21 cellular contexts compared by ENCODE assay signal in the genomic region with DNA sequence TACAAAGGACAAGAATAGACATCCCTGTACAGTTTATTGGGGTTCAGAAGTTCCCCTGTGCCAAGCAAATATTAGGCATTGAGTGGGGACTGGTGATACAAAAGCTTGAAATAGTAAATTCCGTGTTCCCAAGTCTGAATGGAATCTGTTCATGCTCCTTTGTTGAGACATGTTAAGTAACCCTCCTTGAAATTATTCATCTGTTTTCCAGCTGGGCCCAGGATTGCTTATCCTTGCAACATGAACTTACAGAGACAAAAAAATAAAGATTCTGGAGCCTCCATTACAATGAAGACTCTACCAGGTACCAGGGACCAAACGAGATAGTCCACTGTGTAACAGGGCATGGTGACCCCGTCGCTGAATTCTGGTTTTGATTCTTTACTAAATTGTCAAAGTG. TPM values are rescaled to one million over a fixed set of nuclear protein-coding genes. Genes with fewer than 3 reads are reported as not detected.
DNase-seq lines count a peak whose midpoint lies in the region; ATAC-seq and TF ChIP-seq lines count a peak whose summit lies in the region.
"Had no signal": no experiment of that assay in that cellular context is flagged by ENCODE, and none has a peak within 500 bp of the region (broad histone marks: within the 10 kb centered on the region; RNA-seq: fewer than 3 reads in every experiment).

No MANE protein-coding gene starts in this region.

- H3K4me3 ChIP-seq in GM23248 (no peak overlapping the region), epithelial cell of esophagus (ENCODE audit: low read length) (no peak overlapping the region), left ventricle myocardium inferior (no peak overlapping the region), stomach smooth muscle (ENCODE audit: low read length in 2 of 2) (no peak overlapping the region)
- H3K4me3 ChIP-seq: neural progenitor cell, testis had no signal

- H3K79me2 ChIP-seq in GM23248 (ENCODE audit: insufficient read depth) = no peaks in the 10 kb centered on the region

- H3K4me1 ChIP-seq in GM23248 (ENCODE audit: insufficient read depth) (peaks cover 14% of the 10 kb centered on the region), left ventricle myocardium inferior (peaks cover 44% of the 10 kb centered on the region), stomach smooth muscle (ENCODE audit: control insufficient read depth, insufficient read depth, low read length) (peaks cover 7% of the 10 kb centered on the region)
- H3K4me1 ChIP-seq: neural progenitor cell, testis had no signal

- no peak overlapping the region for H2AFZ ChIP-seq in GM23248
- H2AFZ ChIP-seq: neural progenitor cell had no signal

- DNase-seq in GM23248 (peak; percentile 32), epithelial cell of esophagus (ENCODE audit: low read depth) (peak; percentile 6), left ventricle myocardium inferior (no peak), COR-L47 (lab: John Stamatoyannopoulos, UW) (no peak), dermis blood vessel endothelial cell (no peak)
- no peak for DNase-seq in activated T-cell treated with anti-CD3 and anti-CD28 coated beads, Interleukin-2, amount 50 U/mL, for 48 hours
- DNase-seq: activated CD4-positive, alpha-beta T cell treated with anti-CD3 and anti-CD28 coated beads for 48 hours; activated naive CD8-positive, alpha-beta T cell treated with anti-CD3 and anti-CD28 coated beads, Interleukin-2, amount 50 U/mL, for 24 hours; DND-41; left colon; NCI-H1105 treated with DMSO at 0.1 percent for 48 hours; NCI-H524 treated with DMSO at 0.1 percent for 48 hours; stimulated activated CD4-positive, alpha-beta T cell treated with anti-CD3 and anti-CD28 coated beads, Interleukin-12 subunit alpha, Interleukin-12 subunit beta, amount 100 ng/mL, for 4 hours; testis had no signal

- no peaks in the 10 kb centered on the region for H3K36me3 ChIP-seq in GM23248 (ENCODE audit: low read depth)
- no peaks in the 10 kb centered on the region for H3K36me3 ChIP-seq in left ventricle myocardium inferior
- H3K36me3 ChIP-seq in stomach smooth muscle (ENCODE audit: control insufficient read depth in 2 of 2, insufficient read depth in 2 of 2, low read length in 2 of 2) = no peaks in the 10 kb centered on the region
- H3K36me3 ChIP-seq: neural progenitor cell had no signal

- H3K4me2 ChIP-seq in GM23248 (ENCODE audit: unreplicated experiment) = no peak overlapping the region
- H3K4me2 ChIP-seq: neural progenitor cell had no signal

- H3K27ac ChIP-seq in GM23248 (no peak overlapping the region), left ventricle myocardium inferior (replicated peaks) (peak overlapping the region; percentile 80), stomach smooth muscle (ENCODE audit: low read length) (peak overlapping the region; percentile 50)
- H3K27ac ChIP-seq: neural progenitor cell, testis had no signal

- no peak for ATAC-seq in HG03342 (IDR thresholded peaks at IDR 0.05; ENCODE audit: unreplicated experiment)
- ATAC-seq: activated naive CD8-positive, alpha-beta T cell treated with anti-CD3 and anti-CD28 coated beads, Interleukin-2, amount 50 U/mL, for 24 hours; esophagus mucosa; left colon had no signal

- H3K9ac ChIP-seq in GM23248 (no peak overlapping the region), stomach smooth muscle (ENCODE audit: low read length in 2 of 2) (no peak overlapping the region)
- H3K9ac ChIP-seq: neural progenitor cell had no signal

- H3K9me3 ChIP-seq in GM23248 (ENCODE audit: low read depth) (no peaks in the 10 kb centered on the region), left ventricle myocardium inferior (replicated peaks) (no peaks in the 10 kb centered on the region), stomach smooth muscle (ENCODE audit: control insufficient read depth in 2 of 2, low read length in 2 of 2) (no peaks in the 10 kb centered on the region)
- H3K9me3 ChIP-seq: testis had no signal

- in situ Hi-C loops in GM23248 (cut with MboI) = no loop called here

- no peaks in the 10 kb centered on the region for H3K27me3 ChIP-seq in GM23248 (replicated peaks; ENCODE audit: insufficient read depth)
- H3K27me3 ChIP-seq in left ventricle myocardium inferior (ENCODE audit: low read depth) = no peaks in the 10 kb centered on the region
- H3K27me3 ChIP-seq in stomach smooth muscle (ENCODE audit: control insufficient read depth in 1 of 2, insufficient read depth in 2 of 2, low read length in 2 of 2) = no peaks in the 10 kb centered on the region
- H3K27me3 ChIP-seq: testis had no signal

- H3F3A ChIP-seq in GM23248 (ENCODE audit: insufficient read depth) = peaks cover 17% of the 10 kb centered on the region

- H3K9me2 ChIP-seq in GM23248 (ENCODE audit: insufficient read depth) = no peaks in the 10 kb centered on the region

- WGBS in GM23248 (ENCODE audit: low coverage in 1 of 2, low lambda C conversion rate in 2 of 2, missing lambda C conversion rate in 2 of 2), 2 experiments = 89 to 93% methylated on average over 4 of the region's 4 CpGs

- TF ChIP-seq CTCF in epithelial cell of esophagus (IDR thresholded peaks at IDR 0.05; ENCODE audit: insufficient read depth, low read depth, low read length, missing control alignments) (no peak), left ventricle myocardium inferior (IDR thresholded peaks at IDR 0.05; ENCODE audit: borderline replicate concordance) (no peak)

- no peaks in the 10 kb centered on the region for H4K20me1 ChIP-seq in GM23248 (ENCODE audit: insufficient read depth)

- intact Hi-C loops in left ventricle myocardium inferior (cut with micrococcal nuclease) = no loop called here

RNA-seq across cellular contexts. Expression of gene CCL8, which starts 6.1 kb away (rescaled TPM):
- total RNA-seq in GM23248 (2014; rRNA removed; shearing (Covaris generic)) = not detected in 2 replicates
- polyA plus RNA-seq in GM23248 (2016; fragmentation: Nextera tagmentation; extraction: Ambion mirVana) = not detected in 2 replicates
- 0.41 TPM for total RNA-seq in left ventricle myocardium inferior
- total RNA-seq in dermis blood vessel endothelial cell = 0.05 and 0.17 TPM in 2 replicates
- total RNA-seq: bronchial epithelial cell, esophagus mucosa, H1, mononuclear cell had no signal
- polyA plus RNA-seq: H1 had no signal

RNA-seq across cellular contexts. Expression of gene CCL11, which starts 27.6 kb away (rescaled TPM):
- not detected in 2 replicates for total RNA-seq in GM23248 (2014; rRNA removed; shearing (Covaris generic))
- not detected in 2 replicates for polyA plus RNA-seq in GM23248 (2016; fragmentation: Nextera tagmentation; extraction: Ambion mirVana)
- 3.8 TPM for total RNA-seq in left ventricle myocardium inferior
- total RNA-seq in dermis blood vessel endothelial cell = not detected in 2 replicates
- total RNA-seq: bronchial epithelial cell, H1, mononuclear cell, testis had no signal
- polyA plus RNA-seq: H1 had no signal

RNA-seq across cellular contexts. Expression of gene CCL13, which starts 43.1 kb away (rescaled TPM):
- total RNA-seq in GM23248 (2014; rRNA removed; shearing (Covaris generic)) = not detected in 2 replicates
- polyA plus RNA-seq in GM23248 (2016; fragmentation: Nextera tagmentation; extraction: Ambion mirVana) = not detected in 2 replicates
- total RNA-seq in left ventricle myocardium inferior (0.74 TPM), dermis blood vessel endothelial cell (not detected in 2 replicates)
- total RNA-seq: bronchial epithelial cell, H1, mononuclear cell, testis had no signal
- polyA plus RNA-seq: H1 had no signal

RNA-seq across cellular contexts. Expression of gene CCL7, which starts 43.1 kb away (rescaled TPM):
- total RNA-seq in GM23248 (2014; rRNA removed; shearing (Covaris generic)) = 4.9 and 7.3 TPM in 2 replicates
- polyA plus RNA-seq in GM23248 (2016; fragmentation: Nextera tagmentation; extraction: Ambion mirVana) = 2.4 and 2.7 TPM in 2 replicates
- total RNA-seq in left ventricle myocardium inferior (not detected), dermis blood vessel endothelial cell (0.23 TPM in 1 of 2 replicates, not detected in the other)
- total RNA-seq: bronchial epithelial cell, esophagus mucosa, H1, left colon, testis had no signal
- polyA plus RNA-seq: H1 had no signal

RNA-seq across cellular contexts. Expression of gene CCL1, which starts 49.9 kb away (rescaled TPM):
- not detected in 2 replicates for total RNA-seq in GM23248 (2014; rRNA removed; shearing (Covaris generic))
- polyA plus RNA-seq in GM23248 (2016; fragmentation: Nextera tagmentation; extraction: Ambion mirVana) = not detected in 2 replicates
- not detected for total RNA-seq in left ventricle myocardium inferior
- total RNA-seq in dermis blood vessel endothelial cell = not detected in 2 replicates
- total RNA-seq: bronchial epithelial cell, esophagus mucosa, H1, left colon, mononuclear cell had no signal
- polyA plus RNA-seq: H1 had no signal

Comparison
In these comparisons a context has a peak if more than half of its experiments do, and no peak if none do; other contexts are left out.
1. DNase-seq: peak in GM23248 (single experiment) and epithelial cell of esophagus (single experiment); none in left ventricle myocardium inferior (single experiment), activated T-cell treated with anti-CD3 and anti-CD28 coated beads, Interleukin-2, amount 50 U/mL, for 48 hours (0 of 2), COR-L47 (single experiment) and dermis blood vessel endothelial cell (single experiment).